Comparison of ENCODE assay signal across 10 cellular contexts in genomic region chr2:219434718-219435525, GRCh38. TPM values are rescaled to one million over a fixed set of nuclear protein-coding genes. Genes with fewer than 3 reads are reported as not detected.
A peak's percentile ranks its signal among the peaks of the same experiment; 100 is the strongest.
DNase-seq lines count a peak whose midpoint lies in the region; ATAC-seq, FAIRE-seq and TF ChIP-seq lines count a peak whose summit lies in the region.
"Had no signal": no experiment of that assay in that cellular context is flagged by ENCODE, and none has a peak within 500 bp of the region (broad histone marks: within the 10 kb centered on the region; RNA-seq: fewer than 3 reads in every experiment).

Gene SPEG, plus strand, starts transcription at chr2:219434843. Its CDS starts 135 bp downstream, at chr2:219434978.

- no peaks in the 10 kb centered on the region for H3K36me3 Mint-ChIP-seq in CD4-positive, CD25-positive, alpha-beta regulatory T cell
- peaks cover 4% of the 10 kb centered on the region for H3K36me3 Mint-ChIP-seq in T-helper 17 cell (ENCODE audit: low read depth)

- FAIRE-seq in D721Med (lab: Jason Lieb, UNC), result no peak

- H4K20me1 ChIP-seq in osteoblast (ENCODE audit: insufficient read depth, low read length), result no peaks in the 10 kb centered on the region

- peak within 1 kb of the TSS in 2 of 3 donors; percentile 21 to 82 for H3K27ac Mint-ChIP-seq in CD4-positive, CD25-positive, alpha-beta regulatory T cell
- H3K27ac Mint-ChIP-seq in T-helper 17 cell, result no peak within 1 kb of the TSS

- peaks cover 8% of the 10 kb centered on the region for H3K27me3 ChIP-seq in CD4-positive, CD25-positive, alpha-beta regulatory T cell (ENCODE audit: control insufficient read depth, insufficient read depth, low read length)
- H3K27me3 ChIP-seq in osteoblast (ENCODE audit: insufficient read depth, low read length), result peaks cover 4% of the 10 kb centered on the region

- H3K27me3 Mint-ChIP-seq in CD4-positive, CD25-positive, alpha-beta regulatory T cell, result peaks cover 28% of the 10 kb centered on the region
- peaks cover 15% of the 10 kb centered on the region for H3K27me3 Mint-ChIP-seq in T-helper 17 cell

- peaks cover 0 to 5% (median 2%) of the 10 kb centered on the region in 4 donors for H3K4me1 Mint-ChIP-seq in CD4-positive, CD25-positive, alpha-beta regulatory T cell
- H3K4me1 Mint-ChIP-seq in T-helper 17 cell, result peaks cover 4% of the 10 kb centered on the region

- no peaks in the 10 kb centered on the region for H3K9me3 Mint-ChIP-seq in CD4-positive, CD25-positive, alpha-beta regulatory T cell

- H3K4me3 Mint-ChIP-seq in CD4-positive, CD25-positive, alpha-beta regulatory T cell, result no peak within 1 kb of the TSS
- H3K4me3 Mint-ChIP-seq in T-helper 17 cell, result no peak within 1 kb of the TSS

- no peak within 1 kb of the TSS for H3K4me3 ChIP-seq in CD4-positive, CD25-positive, alpha-beta regulatory T cell (ENCODE audit: low read depth, low read length)
- H3K4me3 ChIP-seq in osteoblast (ENCODE audit: insufficient read depth, low read length), result peak within 1 kb of the TSS; percentile 54

- no peak within 1 kb of the TSS for H3K27ac ChIP-seq in CD4-positive, CD25-positive, alpha-beta regulatory T cell (ENCODE audit: insufficient read depth, low read length, poor library complexity, severe bottlenecking)
- H3K27ac ChIP-seq in osteoblast (ENCODE audit: low read depth, low read length), result peak within 1 kb of the TSS; percentile 24

- H3K9me3 ChIP-seq in CD4-positive, CD25-positive, alpha-beta regulatory T cell (ENCODE audit: control insufficient read depth in 2 of 2, low read length in 2 of 2), result no peaks in the 10 kb centered on the region
- H3K9me3 ChIP-seq in T-helper 17 cell (ENCODE audit: control insufficient read depth, low read length, poor library complexity, severe bottlenecking) (no peaks in the 10 kb centered on the region), osteoblast (ENCODE audit: low read depth, low read length) (no peaks in the 10 kb centered on the region)

- DNase-seq in CD4-positive, CD25-positive, alpha-beta regulatory T cell, result no peak
- no peak for DNase-seq in T-helper 17 cell
- no peak for DNase-seq in left cardiac atrium
- DNase-seq in osteoblast (ENCODE audit: insufficient read length, low spot score, missing footprints), result peak; percentile 92
- DNase-seq in D721Med (ENCODE audit: insufficient read length, low spot score), result no peak
- DNase-seq in stimulated activated CD8-positive, alpha-beta memory T cell treated with anti-CD3 and anti-CD28 coated beads, Interleukin-4, amount 100 ng/mL, for 48 hours, result no peak
- DNase-seq in NCI-H446 treated with DMSO at 0.1 percent for 48 hours (lab: John Stamatoyannopoulos, UW), result no peak
- DNase-seq in UCSD-AML1 (lab: John Stamatoyannopoulos, UW; ENCODE audit: unreplicated experiment), result no peak
- DNase-seq: effector CD4-positive, alpha-beta T cell; nucleus accumbens had no signal

- peaks cover 7% of the 10 kb centered on the region for H3K4me1 ChIP-seq in CD4-positive, CD25-positive, alpha-beta regulatory T cell (ENCODE audit: control insufficient read depth, insufficient read depth, low read length, poor library complexity, severe bottlenecking)
- peaks cover 18% of the 10 kb centered on the region for H3K4me1 ChIP-seq in osteoblast (ENCODE audit: insufficient read depth, low read length)

- no peaks in the 10 kb centered on the region for H3K36me3 ChIP-seq in CD4-positive, CD25-positive, alpha-beta regulatory T cell (ENCODE audit: control insufficient read depth, insufficient read depth, low read length)
- H3K36me3 ChIP-seq in osteoblast (ENCODE audit: insufficient read depth, low read length), result no peaks in the 10 kb centered on the region

- peak within 1 kb of the TSS; percentile 50 for H2AFZ ChIP-seq in osteoblast (ENCODE audit: low read length)

- H3K79me2 ChIP-seq in osteoblast (ENCODE audit: insufficient read depth, low read length), result no peaks in the 10 kb centered on the region

- TF ChIP-seq CTCF in osteoblast (IDR thresholded peaks at IDR 0.05; ENCODE audit: extremely low read depth, low read depth, low read length), result no peak
- no peak for TF ChIP-seq CTCF in D721Med (IDR thresholded peaks at IDR 0.05; ENCODE audit: insufficient read depth, missing control alignments)

- intact Hi-C loops in left cardiac atrium (cut with DNase I), result no loop called here

- ATAC-seq in CD4-positive, CD25-positive, alpha-beta regulatory T cell (ENCODE audit: low read depth in 2 of 2), result no peak
- ATAC-seq in T-helper 17 cell, result peak; percentile 32
- ATAC-seq in left cardiac atrium, result peak; percentile 50 to 58

- H3K4me2 ChIP-seq in osteoblast (ENCODE audit: insufficient read depth, low read length), result peak within 1 kb of the TSS; percentile 60

RNA-seq across cellular contexts. Expression of gene SPEG, which starts in this region (rescaled TPM):
- total RNA-seq in CD4-positive, CD25-positive, alpha-beta regulatory T cell, result 4.1 TPM
- under 1 TPM in 1 of 4 donors, not detected in 3; 0.20 TPM for polyA plus RNA-seq in CD4-positive, CD25-positive, alpha-beta regulatory T cell
- total RNA-seq in T-helper 17 cell (1 to 10 TPM; 7.3 to 8.4 TPM), left cardiac atrium (10 to 100 TPM; 94.6 to 94.9 TPM), osteoblast (24.2 and 26.4 TPM in 2 replicates)

Comparison
In these comparisons a context has a peak if more than half of its experiments do, and no peak if none do; other contexts are left out.
1. ATAC-seq: peak in T-helper 17 cell (single experiment) and left cardiac atrium (2 of 2); none in CD4-positive, CD25-positive, alpha-beta regulatory T cell (0 of 2).